Comparison of ENCODE assay signal across 8 cellular contexts in genomic region chr19:1860821-1861598, GRCh38. TPM values are rescaled to one million over a fixed set of nuclear protein-coding genes. Genes with fewer than 3 reads are reported as not detected.
A peak's percentile ranks its signal among the peaks of the same experiment; 100 is the strongest.
DNase-seq lines count a peak whose midpoint lies in the region; ATAC-seq, FAIRE-seq and TF ChIP-seq lines count a peak whose summit lies in the region.

No MANE protein-coding gene starts in this region.

- no peak overlapping the region for H2BK12ac ChIP-seq in trophoblast cell (ENCODE audit: low read length)

- no CpG with 5 or more reads among the region's 28 CpGs for WGBS in trophoblast cell (ENCODE audit: extremely low coverage, insufficient coverage, insufficient read length)

- no peak for ATAC-seq in GM21381 (IDR thresholded peaks at IDR 0.05; ENCODE audit: unreplicated experiment)

- H3K27me3 Mint-ChIP-seq in endothelial cell (ENCODE audit: unreplicated experiment): peaks cover 18% of the 10 kb centered on the region

- H2AFZ ChIP-seq in trophoblast cell (ENCODE audit: insufficient read depth, low read length, poor library complexity): no peak overlapping the region

- H3K27me3 ChIP-seq in trophoblast cell (ENCODE audit: insufficient read depth, low read length) (peaks cover 10% of the 10 kb centered on the region), vagina (no peaks in the 10 kb centered on the region)

- no peak overlapping the region for H3K4ac ChIP-seq in trophoblast cell (ENCODE audit: low read depth, low read length)

- peaks cover 4% of the 10 kb centered on the region for H3K36me3 Mint-ChIP-seq in endothelial cell (ENCODE audit: low read depth, unreplicated experiment)

- H3K23ac ChIP-seq in trophoblast cell (ENCODE audit: low read length): no peak overlapping the region

- intact Hi-C loops in vagina (cut with DNase I): no loop called here

- H3K18ac ChIP-seq in trophoblast cell (ENCODE audit: low read length): no peak overlapping the region

- H3K9ac ChIP-seq in trophoblast cell (ENCODE audit: low read length): no peak overlapping the region

- TF ChIP-seq POLR2A in vagina (IDR thresholded peaks at IDR 0.05): no peak

- peak overlapping the region; percentile 93 for H3K4me3 Mint-ChIP-seq in endothelial cell (ENCODE audit: unreplicated experiment)

- H2BK120ac ChIP-seq in trophoblast cell (ENCODE audit: insufficient read depth, low read length, poor library complexity): no peak overlapping the region

- peaks cover 9% of the 10 kb centered on the region for H3K79me2 ChIP-seq in trophoblast cell (ENCODE audit: control insufficient read depth, insufficient read depth, low read length, poor library complexity)

- H3K4me2 ChIP-seq in trophoblast cell (ENCODE audit: low read length): peak overlapping the region; percentile 94

- peaks cover 9% of the 10 kb centered on the region for H3K4me1 Mint-ChIP-seq in endothelial cell (ENCODE audit: unreplicated experiment)

- no peak overlapping the region for H4K12ac ChIP-seq in trophoblast cell (ENCODE audit: low read depth, low read length)

- no peaks in the 10 kb centered on the region for H3K36me3 ChIP-seq in trophoblast cell (ENCODE audit: control insufficient read depth in 1 of 2, insufficient read depth in 2 of 2, low read length in 2 of 2)
- H3K36me3 ChIP-seq in vagina: no peaks in the 10 kb centered on the region

- H2AK5ac ChIP-seq in trophoblast cell (ENCODE audit: low read length): no peak overlapping the region

- H3K9me3 ChIP-seq in trophoblast cell (ENCODE audit: insufficient read depth, low read depth, low read length) (no peaks in the 10 kb centered on the region), vagina (no peaks in the 10 kb centered on the region)

- H3K27ac Mint-ChIP-seq in endothelial cell (ENCODE audit: unreplicated experiment): peak overlapping the region; percentile 9

- H2BK5ac ChIP-seq in trophoblast cell (ENCODE audit: low read depth, low read length, poor library complexity): no peak overlapping the region

- peak; percentile 24 for DNase-seq in GM03348 (ENCODE audit: low spot score)
- peak; percentile 21 for DNase-seq in OCI-M1 (lab: John Stamatoyannopoulos, UW)
- no peak for DNase-seq in endothelial cell (ENCODE audit: low spot score)
- DNase-seq in trophoblast cell: no peak
- DNase-seq in H4 (ENCODE audit: low spot score): no peak
- no peak for DNase-seq in RCC 7860 (ENCODE audit: low spot score)
- no peak for DNase-seq in vagina (ENCODE audit: extremely low spot score in 2 of 2)

- H3K4me3 ChIP-seq in trophoblast cell (ENCODE audit: low read depth, low read length) (no peak overlapping the region), vagina (peak overlapping the region in 1 of 2 donors; percentile 73)

- H3K14ac ChIP-seq in trophoblast cell (ENCODE audit: low read length): no peak overlapping the region

- no peaks in the 10 kb centered on the region for H3K9me3 Mint-ChIP-seq in endothelial cell (ENCODE audit: unreplicated experiment)

- H3K4me1 ChIP-seq in trophoblast cell (ENCODE audit: control insufficient read depth in 1 of 2, insufficient read depth in 2 of 2, low read length in 2 of 2) (peaks cover 28 to 31% of the 10 kb centered on the region in 2 experiments), vagina (peaks cover 75% of the 10 kb centered on the region)

- no peak overlapping the region for H4K91ac ChIP-seq in trophoblast cell (ENCODE audit: low read depth, low read length)

- no peak overlapping the region for H3K27ac ChIP-seq in trophoblast cell (ENCODE audit: low read depth, low read length)
- no peak overlapping the region for H3K27ac ChIP-seq in vagina

- no peak overlapping the region for H4K8ac ChIP-seq in trophoblast cell (ENCODE audit: low read depth, low read length)

- no peak for FAIRE-seq in RCC 7860 (lab: Jason Lieb, UNC)

- H3K79me1 ChIP-seq in trophoblast cell (ENCODE audit: low read length): peaks cover 12% of the 10 kb centered on the region

- no peak for TF ChIP-seq CTCF in endothelial cell (IDR thresholded peaks at IDR 0.05; ENCODE audit: unreplicated experiment)
- TF ChIP-seq CTCF in vagina (IDR thresholded peaks at IDR 0.05): no peak

RNA-seq across cellular contexts. Expression of gene KLF16, which starts 2.4 kb away (rescaled TPM):
- 19.9 TPM for total RNA-seq in endothelial cell (ENCODE audit: unreplicated experiment)
- polyA plus RNA-seq in trophoblast cell (2013): 18.5 and 21.1 TPM in 2 replicates
- 1.8 and 4.6 TPM in 2 replicates for total RNA-seq in H4 (2014; rRNA removed; shearing (Covaris generic))
- total RNA-seq in vagina: 7.6 TPM

RNA-seq across cellular contexts. Expression of gene REXO1, which starts 12.7 kb away (rescaled TPM):
- total RNA-seq in endothelial cell (ENCODE audit: unreplicated experiment) (48.1 TPM), vagina (19.9 TPM)
- 24.5 and 26.8 TPM in 2 replicates for polyA plus RNA-seq in trophoblast cell (2013)
- total RNA-seq in H4 (2014; rRNA removed; shearing (Covaris generic)): 2.3 and 4.2 TPM in 2 replicates

RNA-seq across cellular contexts. Expression of gene ABHD17A, which starts 24.3 kb away (rescaled TPM):
- total RNA-seq in endothelial cell (ENCODE audit: unreplicated experiment) (283 TPM), vagina (83.0 TPM)
- polyA plus RNA-seq in trophoblast cell (2013): 55.3 and 58.0 TPM in 2 replicates
- total RNA-seq in H4 (2014; rRNA removed; shearing (Covaris generic)): 20.2 and 40.6 TPM in 2 replicates

RNA-seq across cellular contexts. Expression of gene ADAT3, which starts 44.2 kb away (rescaled TPM):
- 10.5 TPM for total RNA-seq in endothelial cell (ENCODE audit: unreplicated experiment)
- 10.9 and 12.1 TPM in 2 replicates for polyA plus RNA-seq in trophoblast cell (2013)
- total RNA-seq in H4 (2014; rRNA removed; shearing (Covaris generic)): 0.93 and 1.0 TPM in 2 replicates
- 5.2 TPM for total RNA-seq in vagina

RNA-seq across cellular contexts. Expression of gene SCAMP4, which starts 44.2 kb away (rescaled TPM):
- total RNA-seq in endothelial cell (ENCODE audit: unreplicated experiment) (71.8 TPM), vagina (51.3 TPM)
- polyA plus RNA-seq in trophoblast cell (2013): 70.2 and 70.3 TPM in 2 replicates
- 66.3 and 68.3 TPM in 2 replicates for total RNA-seq in H4 (2014; rRNA removed; shearing (Covaris generic))

Comparison
In these comparisons a context has a peak if more than half of its experiments do, and no peak if none do; other contexts are left out.
1. DNase-seq: peak in GM03348 (single experiment) and OCI-M1 (single experiment); none in endothelial cell (single experiment), trophoblast cell (0 of 2), H4 (single experiment), RCC 7860 (single experiment) and vagina (0 of 2).